ENCODE assay signal across 14 cellular contexts in genomic region chr17:4920351-4921048, GRCh38. TPM values are rescaled to one million over a fixed set of nuclear protein-coding genes. Genes with fewer than 3 reads are reported as not detected.
DNase-seq lines count a peak whose midpoint lies in the region; ATAC-seq, FAIRE-seq and TF ChIP-seq lines count a peak whose summit lies in the region.
"Had no signal": no experiment of that assay in that cellular context is flagged by ENCODE, and none has a peak within 500 bp of the region (broad histone marks: within the 10 kb centered on the region; RNA-seq: fewer than 3 reads in every experiment).

No MANE protein-coding gene starts in this region.

- no peak for TF ChIP-seq CTCF in fibroblast of villous mesenchyme (IDR thresholded peaks at IDR 0.05; ENCODE audit: insufficient read depth, low read depth, low read length)

- H3K27ac ChIP-seq in ACC112 (ENCODE audit: low read depth, low read length), result peak overlapping the region; percentile 48

- no peak for FAIRE-seq in H54 (lab: Jason Lieb, UNC)
- FAIRE-seq: GM12892 had no signal

- H3K27me3 ChIP-seq in ACC112 (ENCODE audit: insufficient read depth, low read length), result no peaks in the 10 kb centered on the region

- intact Hi-C loops in left colon (cut with DNase I, micrococcal nuclease), result no loop called here

- no peaks in the 10 kb centered on the region for H3K36me3 ChIP-seq in ACC112 (ENCODE audit: insufficient read depth, low read length)

- H3K4me3 ChIP-seq in ACC112 (ENCODE audit: low read depth, low read length) (no peak overlapping the region), fibroblast of villous mesenchyme (ENCODE audit: low read depth, low read length) (no peak overlapping the region)
- H3K4me3 ChIP-seq: skin epidermis had no signal

- peaks cover 14% of the 10 kb centered on the region for H3K4me1 ChIP-seq in ACC112 (ENCODE audit: control insufficient read depth, insufficient read depth, low read length, unreplicated experiment)

- H3K79me2 ChIP-seq in ACC112 (ENCODE audit: control insufficient read depth, insufficient read depth, low read length, unreplicated experiment), result no peaks in the 10 kb centered on the region

- DNase-seq in NOMO-1 treated with DMSO at 0.1 percent for 48 hours (lab: John Stamatoyannopoulos, UW; ENCODE audit: unreplicated experiment), result peak; percentile 78
- DNase-seq in fibroblast of villous mesenchyme (ENCODE audit: low read depth), result peak; percentile 80
- DNase-seq in midbrain (lab: John Stamatoyannopoulos, UW), result no peak
- no peak for DNase-seq in H54 (ENCODE audit: insufficient read length, low spot score)
- no peak for DNase-seq in left colon
- DNase-seq: activated effector memory CD4-positive, alpha-beta T cell treated with anti-CD3 and anti-CD28 coated beads, Interleukin-2, amount 50 U/mL, for 16 hours; immature natural killer cell; T-cell had no signal

- no peak for ATAC-seq in left colon
- ATAC-seq: T-cell had no signal

- no peak overlapping the region for H2AFZ ChIP-seq in ACC112 (ENCODE audit: low read length, unreplicated experiment)

- TF ChIP-seq POLR2A in H54 (IDR thresholded peaks at IDR 0.05; ENCODE audit: low read depth, low read length), result no peak

RNA-seq across cellular contexts. Expression of gene GP1BA, which starts 11.6 kb away (rescaled TPM):
- not detected in 2 replicates for total RNA-seq in fibroblast of villous mesenchyme
- not detected for total RNA-seq in left colon
- total RNA-seq: fibroblast of lung, H9, HT1080 had no signal

RNA-seq across cellular contexts. Expression of gene CHRNE, which starts 17.6 kb away (rescaled TPM):
- under 0.01 and 0.32 TPM in 2 replicates for total RNA-seq in fibroblast of villous mesenchyme
- total RNA-seq in left colon, result under 1 TPM; 0.43 to 0.81 TPM
- total RNA-seq: HT1080 had no signal

RNA-seq across cellular contexts. Expression of gene SLC25A11, which starts 19.3 kb away (rescaled TPM):
- total RNA-seq in fibroblast of villous mesenchyme (51.8 and 64.7 TPM in 2 replicates), left colon (10 to 100 TPM; 77.5 to 90.0 TPM)

RNA-seq across cellular contexts. Expression of gene RNF167, which starts 19.6 kb away (rescaled TPM):
- total RNA-seq in fibroblast of villous mesenchyme (26.4 and 34.5 TPM in 2 replicates), left colon (100 to 1,000 TPM in 1 of 2 donors, 10 to 100 TPM in 1; 96.5 to 105 TPM)

RNA-seq across cellular contexts. Expression of gene C17orf107, which starts 21.2 kb away (rescaled TPM):
- total RNA-seq in fibroblast of villous mesenchyme, result 3.5 and 3.9 TPM in 2 replicates
- total RNA-seq in left colon, result 1 to 10 TPM; 1.3 to 1.8 TPM

Comparison
In these comparisons a context has a peak if more than half of its experiments do, and no peak if none do; other contexts are left out.
1. DNase-seq: peak in NOMO-1 treated with DMSO at 0.1 percent for 48 hours (single experiment) and fibroblast of villous mesenchyme (single experiment); none in midbrain (single experiment), H54 (single experiment) and left colon (0 of 2).